In the genomic region with DNA sequence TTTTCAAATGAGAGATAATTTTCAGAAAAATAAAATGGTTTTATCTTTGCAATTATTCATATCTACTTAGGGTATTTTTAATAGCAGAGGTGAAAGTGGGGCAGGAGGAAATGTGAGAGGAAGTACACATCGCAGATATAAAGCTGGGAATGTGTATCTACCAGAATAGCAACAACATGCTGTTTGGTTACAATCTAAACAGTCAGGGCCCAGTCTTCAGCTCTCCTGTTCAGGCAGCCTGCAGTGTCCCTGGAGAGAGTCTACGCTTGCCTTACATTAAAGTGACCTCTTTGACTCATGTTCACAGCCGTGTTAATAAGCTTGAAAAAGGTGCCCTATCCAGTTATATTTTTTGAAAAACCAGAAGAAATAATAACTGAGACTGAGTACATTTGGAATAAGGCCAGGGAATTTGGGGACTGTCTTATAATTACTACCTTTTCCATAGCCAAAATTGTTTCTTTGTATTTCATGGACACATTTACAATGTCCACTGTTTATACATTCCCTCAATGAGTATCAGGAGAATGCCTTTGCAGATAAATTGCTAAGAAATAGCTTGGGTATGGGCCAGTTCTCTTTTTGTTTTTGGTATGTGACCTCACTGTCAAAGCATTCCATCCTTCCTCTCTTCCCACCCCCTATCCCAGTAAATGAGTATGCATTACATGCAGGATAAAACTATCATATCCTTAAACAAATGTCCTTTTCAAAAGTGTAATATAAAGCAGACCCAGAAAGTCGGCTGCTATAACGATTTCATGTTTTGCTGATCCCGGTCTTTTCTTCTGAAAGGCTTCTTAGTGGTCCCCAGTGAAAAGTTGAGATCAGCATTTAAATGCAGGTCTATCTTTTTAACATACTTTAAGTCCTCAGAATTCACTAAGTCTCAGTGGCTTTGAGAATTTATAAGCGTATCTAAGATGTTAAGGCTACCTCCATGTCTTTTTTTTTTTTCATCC, we compare ENCODE assay signal across 9 cellular contexts.
A peak's percentile ranks its signal among the peaks of the same experiment; 100 is the strongest.
DNase-seq lines count a peak whose midpoint lies in the region; ATAC-seq and TF ChIP-seq lines count a peak whose summit lies in the region.
"Had no signal": no experiment of that assay in that cellular context is flagged by ENCODE, and none has a peak within 500 bp of the region (broad histone marks: within the 10 kb centered on the region; RNA-seq: fewer than 3 reads in every experiment).

No MANE protein-coding gene starts in this region.

- no peaks in the 10 kb centered on the region for H3K36me3 ChIP-seq in right atrium auricular region

- H3K4me3 ChIP-seq in HFF-Myc (replicated peaks; ENCODE audit: low read depth, low read length): no peak overlapping the region
- peak overlapping the region in 1 of 2 donors; percentile 18 for H3K4me3 ChIP-seq in right atrium auricular region
- peak overlapping the region; percentile 14 for H3K4me3 ChIP-seq in skeletal muscle cell (ENCODE audit: low read depth, low read length)
- H3K4me3 ChIP-seq in lower leg skin (ENCODE audit: low read depth, poor library complexity, severe bottlenecking): no peak overlapping the region

- DNase-seq in HFF-Myc (ENCODE audit: extremely low read depth, low read depth) (peak; percentile 20), astrocyte of the hippocampus (ENCODE audit: low read depth, low spot score) (peak; percentile 77), right atrium auricular region (ENCODE audit: low spot score) (no peak), skeletal muscle cell (ENCODE audit: low read depth) (peak; percentile 50), lower leg skin (ENCODE audit: low spot score in 2 of 2) (no peak), amniotic stem cell (lab: John Stamatoyannopoulos, UW) (no peak)
- DNase-seq in stimulated activated CD4-positive, alpha-beta T cell treated with anti-CD3 and anti-CD28 coated beads, Interleukin-4, amount 100 ng/mL, for 1 hour: no peak

- peaks cover 0 to 51% of the 10 kb centered on the region in 2 donors for H3K4me1 ChIP-seq in right atrium auricular region

- TF ChIP-seq CTCF in HFF-Myc (IDR thresholded peaks at IDR 0.05; ENCODE audit: low read depth, low read length, missing control alignments) (no peak), right atrium auricular region (IDR thresholded peaks at IDR 0.05) (no peak), lower leg skin (IDR thresholded peaks at IDR 0.05) (no peak)

- H3K9me3 ChIP-seq in right atrium auricular region: no peaks in the 10 kb centered on the region

- ATAC-seq in HG03520 (IDR thresholded peaks at IDR 0.05; ENCODE audit: unreplicated experiment): no peak
- ATAC-seq: esophagus mucosa had no signal

- no peaks in the 10 kb centered on the region for H3K27me3 ChIP-seq in right atrium auricular region

- 50 to 53% methylated on average over 7 of the region's 7 CpGs for WGBS in lower leg skin, 2 donors

- intact Hi-C loops in lower leg skin (cut with DNase I; ENCODE audit: low total_unique reads): no loop called here

- no peak for TF ChIP-seq POLR2A in lower leg skin (IDR thresholded peaks at IDR 0.05)

- H3K27ac ChIP-seq in right atrium auricular region: peak overlapping the region; percentile 68 to 82

Comparison
In these comparisons a context has a peak if more than half of its experiments do, and no peak if none do; other contexts are left out.
1. DNase-seq: peak in HFF-Myc (single experiment), astrocyte of the hippocampus (single experiment) and skeletal muscle cell (single experiment); none in right atrium auricular region (single experiment), lower leg skin (0 of 2), stimulated activated CD4-positive, alpha-beta T cell treated with anti-CD3 and anti-CD28 coated beads, Interleukin-4, amount 100 ng/mL, for 1 hour (single experiment) and amniotic stem cell (single experiment).